8 cellular contexts compared by ENCODE assay signal in the genomic region with DNA sequence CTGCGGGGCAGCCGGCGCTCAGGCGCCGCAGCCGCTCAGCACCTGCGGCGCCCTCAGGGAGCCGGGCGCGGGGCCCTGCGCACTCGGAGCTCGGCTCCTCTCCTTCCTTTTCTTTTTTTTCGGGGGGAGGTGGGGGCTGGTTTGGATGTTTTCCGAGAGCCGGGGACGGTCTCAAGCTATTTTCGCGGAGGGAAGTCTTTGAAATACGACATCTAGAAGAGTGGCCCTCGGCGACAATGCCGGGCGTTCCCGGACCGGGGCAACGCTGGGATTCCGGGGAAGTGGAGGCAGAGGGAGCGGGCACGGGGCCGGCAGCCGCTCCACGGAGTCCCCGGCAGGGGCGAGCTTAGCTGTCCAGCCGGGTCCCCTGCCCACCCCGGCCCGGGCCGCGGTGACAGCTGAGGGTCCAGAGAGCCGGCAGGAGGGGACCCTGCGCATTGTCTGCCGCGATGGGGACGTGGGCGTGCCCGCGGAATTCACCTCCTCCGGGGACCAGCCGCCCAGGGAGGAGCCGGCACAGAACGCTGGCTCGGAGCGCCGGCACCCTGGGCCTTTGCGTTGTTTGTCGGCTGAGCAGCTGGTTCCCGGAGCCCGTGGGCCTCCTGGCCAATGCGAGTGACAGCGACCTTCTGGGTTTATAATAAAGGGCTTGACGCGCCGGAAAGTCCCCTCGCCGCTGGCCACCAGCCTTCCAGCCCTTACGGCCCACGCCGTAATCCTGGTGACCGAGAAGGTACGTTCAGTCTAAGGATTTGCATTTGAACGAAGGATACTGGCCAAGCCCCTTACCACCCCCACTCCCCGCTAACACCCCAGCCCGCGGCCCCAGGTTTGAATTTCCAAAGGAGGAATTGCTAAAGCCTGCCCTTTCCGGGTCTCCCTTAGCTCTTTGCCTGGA. TPM values are rescaled to one million over a fixed set of nuclear protein-coding genes. Genes with fewer than 3 reads are reported as not detected.
DNase-seq lines count a peak whose midpoint lies in the region; ATAC-seq, FAIRE-seq and TF ChIP-seq lines count a peak whose summit lies in the region.

No MANE protein-coding gene starts in this region.

- H3K27me3 Mint-ChIP-seq in T-helper 17 cell, result no peaks in the 10 kb centered on the region

- H3K36me3 ChIP-seq in body of pancreas (replicated peaks in 1 of 2; ENCODE audit: insufficient read depth in 1 of 2, low read depth in 2 of 2) (no peaks in the 10 kb centered on the region), kidney (ENCODE audit: control insufficient read depth in 1 of 2, insufficient read depth in 2 of 2, low read length in 2 of 2) (no peaks in the 10 kb centered on the region)

- H3K27me3 ChIP-seq in body of pancreas, result no peaks in the 10 kb centered on the region

- H3K4me3 Mint-ChIP-seq in T-helper 17 cell, result peak overlapping the region; percentile 89

- no peak for FAIRE-seq in kidney (lab: Jason Lieb, UNC)

- H3K4me1 Mint-ChIP-seq in T-helper 17 cell, result peaks cover 29% of the 10 kb centered on the region

- TF ChIP-seq CTCF in body of pancreas (IDR thresholded peaks at IDR 0.05), result no peak
- TF ChIP-seq CTCF in kidney (IDR thresholded peaks at IDR 0.05; ENCODE audit: borderline replicate concordance, extremely low read depth, insufficient read depth), result no peak

- H3K4me3 ChIP-seq in body of pancreas, result peak overlapping the region; percentile 54 to 80
- peak overlapping the region; percentile 54 to 66 for H3K4me3 ChIP-seq in kidney (ENCODE audit: low read length in 2 of 2)

- WGBS in body of pancreas, 2 donors, result 0% methylated on average over 10 to 77 of the region's 77 CpGs

- H3K27ac ChIP-seq in body of pancreas (peak overlapping the region; percentile 47 to 91 (median 76)), kidney (ENCODE audit: low read depth in 2 of 2, low read length in 2 of 2) (peak overlapping the region in 1 of 2 donors; percentile 63)

- ATAC-seq in HG03520 (IDR thresholded peaks at IDR 0.05; ENCODE audit: unreplicated experiment) (peak; percentile 56), T-helper 17 cell (peak; percentile 88), body of pancreas (peak; percentile 71)

- H3K27ac Mint-ChIP-seq in T-helper 17 cell, result peak overlapping the region; percentile 81

- no peaks in the 10 kb centered on the region for H3K9me3 ChIP-seq in T-helper 17 cell (ENCODE audit: control insufficient read depth, low read length, poor library complexity, severe bottlenecking)
- no peaks in the 10 kb centered on the region for H3K9me3 ChIP-seq in body of pancreas
- no peaks in the 10 kb centered on the region for H3K9me3 ChIP-seq in kidney (ENCODE audit: control insufficient read depth in 1 of 2, low read length in 2 of 2)

- H3K4me1 ChIP-seq in body of pancreas (peaks cover 20% of the 10 kb centered on the region), kidney (ENCODE audit: control insufficient read depth in 1 of 2, insufficient read depth in 1 of 2, low read depth in 1 of 2, low read length in 2 of 2) (peaks cover 4 to 6% of the 10 kb centered on the region in 2 donors)

- peak; percentile 55 to 88 (median 87) for TF ChIP-seq POLR2A in body of pancreas (IDR thresholded peaks at IDR 0.05)

- DNase-seq in NCI-H2081 (lab: John Stamatoyannopoulos, UW), result peak; percentile 44 to 49
- no peak for DNase-seq in NCI-H2081 treated with DMSO at 0.1 percent for 48 hours (lab: John Stamatoyannopoulos, UW)
- DNase-seq in T-helper 17 cell, result peak; percentile 38 to 58 (median 41)
- peak; percentile 63 to 71 (median 68) for DNase-seq in body of pancreas
- peak; percentile 88 for DNase-seq in kidney
- peak; percentile 80 for DNase-seq in stimulated activated CD4-positive, alpha-beta T cell treated with anti-CD3 and anti-CD28 coated beads, Interleukin-4, amount 100 ng/mL, for 1 hour
- no peak for DNase-seq in AG08396 (ENCODE audit: low spot score)

- peaks cover 3% of the 10 kb centered on the region for H3K36me3 Mint-ChIP-seq in T-helper 17 cell (ENCODE audit: low read depth)

- intact Hi-C loops in body of pancreas (cut with DNase I), result no loop called here
- intact Hi-C loops in kidney (cut with DNase I), result no loop called here

- peak overlapping the region; percentile 72 to 87 for H3K9ac ChIP-seq in kidney (ENCODE audit: low read length in 2 of 2)

RNA-seq across cellular contexts. Expression of gene SLC37A1, which starts 0.6 kb away (rescaled TPM):
- 10 to 100 TPM; 21.0 to 24.0 TPM for total RNA-seq in T-helper 17 cell
- 10 to 100 TPM in 1 of 2 donors, 1 to 10 TPM in 1; 6.3 to 16.3 TPM for total RNA-seq in body of pancreas
- total RNA-seq in kidney, result 21.8 TPM
- 3.4 TPM for polyA plus RNA-seq in kidney (ENCODE audit: insufficient read depth, low read depth, low replicate concordance)

RNA-seq across cellular contexts. Expression of gene RSPH1, which starts 18.2 kb away (rescaled TPM):
- total RNA-seq in T-helper 17 cell (under 1 TPM in 1 of 2 donors, not detected in 1; 0.47 TPM), body of pancreas (1 to 10 TPM; 1.6 to 2.3 TPM), kidney (12.0 TPM)
- polyA plus RNA-seq in kidney (ENCODE audit: insufficient read depth, low read depth, low replicate concordance), result 13.0 TPM

Comparison
In these comparisons a context has a peak if more than half of its experiments do, and no peak if none do; other contexts are left out.
1. DNase-seq: peak in NCI-H2081 (2 of 2), T-helper 17 cell (3 of 3), body of pancreas (4 of 4), kidney (single experiment) and stimulated activated CD4-positive, alpha-beta T cell treated with anti-CD3 and anti-CD28 coated beads, Interleukin-4, amount 100 ng/mL, for 1 hour (single experiment); none in NCI-H2081 treated with DMSO at 0.1 percent for 48 hours (single experiment) and AG08396 (single experiment).
2. Peak in every context shown above with its lines, with median percentiles within 50 percentile points of each other: ATAC-seq.